1 cellular context compared by ENCODE assay signal in genomic region chr16:2603165-2604015, GRCh38.
TF ChIP-seq lines count a peak whose summit lies in the region.

No MANE protein-coding gene starts in this region.

TF ChIP-seq in K562, 482 proteins besides CTCF, POLR2A, EP300 and RAD21 (continued from another document and continues in another):
- TF ChIP-seq ZNF165 (CRISPR knock-in tag; IDR thresholded peaks at IDR 0.05; ENCODE audit: borderline replicate concordance) (no peak), USF1 (CRISPR knock-in tag; IDR thresholded peaks at IDR 0.05) (peak; percentile 95), ZBED1 (IDR thresholded peaks at IDR 0.05) (peak; percentile 85), BHLHE40 (IDR thresholded peaks at IDR 0.05; ENCODE audit: low read length) (peak; percentile 54; the same call in 1 of the 2 replicates), ZNF639 (CRISPR knock-in tag; conservative IDR thresholded peaks at IDR 0.05 in 1 of 2, IDR thresholded peaks at IDR 0.05 in 1 of 2) (peak in 1 of 2 experiments; percentile 95; a peak in 2 of 4 replicates), ZNF384 (IDR thresholded peaks at IDR 0.05; ENCODE audit: low read depth, low read length) (peak; percentile 71; the same call in 1 of the 2 replicates), HCFC1 (IDR thresholded peaks at IDR 0.05; ENCODE audit: low read depth, low read length) (peak; percentile 90), CTBP1 (IDR thresholded peaks at IDR 0.05; ENCODE audit: borderline replicate concordance) (peak; percentile 86), ZNF586 (CRISPR knock-in tag; conservative IDR thresholded peaks at IDR 0.05) (no peak), ZFPM2 (CRISPR knock-in tag; IDR thresholded peaks at IDR 0.05) (0 out of 2 replicates have a peak, but pooled peaks have one; percentile 79), RBBP5 (IDR thresholded peaks at IDR 0.05; ENCODE audit: borderline replicate concordance, insufficient read depth, low read length, poor library complexity, severe bottlenecking) (peak; percentile 88), ZNF551 (CRISPR knock-in tag; IDR thresholded peaks at IDR 0.05) (no peak), MAX (CRISPR knock-in tag; IDR thresholded peaks at IDR 0.05) (peak; percentile 79), FOXJ2 (tag; IDR thresholded peaks at IDR 0.05) (peak; percentile 64; the same call in 1 of the 2 replicates), ZFP30 (CRISPR knock-in tag; IDR thresholded peaks at IDR 0.05; ENCODE audit: borderline replicate concordance) (no peak), DLX4 (CRISPR knock-in tag; IDR thresholded peaks at IDR 0.05) (no peak), CHAMP1 (IDR thresholded peaks at IDR 0.05) (peak; percentile 78; the same call in 1 of the 2 replicates), MXI1 (IDR thresholded peaks at IDR 0.05; ENCODE audit: low read depth, low read length) (peak; percentile 85; the same call in 1 of the 2 replicates), HMG20B (CRISPR knock-in tag; IDR thresholded peaks at IDR 0.05) (no peak), ZNF780A (CRISPR knock-in tag; IDR thresholded peaks at IDR 0.05) (no peak), HNRNPLL (IDR thresholded peaks at IDR 0.05; ENCODE audit: low read depth, low read length, poor library complexity, severe bottlenecking) (no peak), CHD2 (IDR thresholded peaks at IDR 0.05; ENCODE audit: low read depth, low read length) (peak; percentile 25; the same call in 1 of the 2 replicates), HEY1 (CRISPR knock-in tag; IDR thresholded peaks at IDR 0.05; ENCODE audit: borderline replicate concordance) (peak; percentile 39; the same call in 1 of the 2 replicates), ILF3 (IDR thresholded peaks at IDR 0.05; ENCODE audit: borderline replicate concordance) (no peak; the same call in 1 of the 2 replicates), TSC22D4 (tag; IDR thresholded peaks at IDR 0.05) (no peak), CBFA2T2 (conservative IDR thresholded peaks at IDR 0.05) (peak; percentile 69), SMARCC2 (IDR thresholded peaks at IDR 0.05; ENCODE audit: low read depth) (no peak), KLF10 (CRISPR knock-in tag; IDR thresholded peaks at IDR 0.05) (no peak), ZNF143 (CRISPR knock-in tag; IDR thresholded peaks at IDR 0.05) (no peak), ZNF280A (IDR thresholded peaks at IDR 0.05; ENCODE audit: low read depth, partially characterized antibody) (no peak), JUN (IDR thresholded peaks at IDR 0.05; ENCODE audit: borderline replicate concordance, low read depth, low read length) (peak; percentile 80; the same call in 1 of the 2 replicates), JUN (CRISPR knock-in tag; IDR thresholded peaks at IDR 0.05; ENCODE audit: borderline replicate concordance) (no peak), THAP12 (CRISPR knock-in tag; IDR thresholded peaks at IDR 0.05) (0 out of 2 replicates have a peak, but pooled peaks have one; percentile 19), NFRKB (IDR thresholded peaks at IDR 0.05; ENCODE audit: low read depth) (peak; percentile 93), KAT7 (CRISPR knock-in tag; IDR thresholded peaks at IDR 0.05; ENCODE audit: borderline replicate concordance) (peak; percentile 69; the same call in 1 of the 2 replicates), SMAD3 (CRISPR knock-in tag; conservative IDR thresholded peaks at IDR 0.05) (peak; percentile 71; the same call in 1 of the 2 replicates), MAFK (IDR thresholded peaks at IDR 0.05; ENCODE audit: low read length) (no peak), HNRNPL (IDR thresholded peaks at IDR 0.05; ENCODE audit: low read depth, low read length) (no peak), MLLT1 (IDR thresholded peaks at IDR 0.05) (peak in 1 of 2 experiments; percentile 58; a peak in 1 of 4 replicates), MYNN (IDR thresholded peaks at IDR 0.05) (peak; percentile 96), MYNN (CRISPR knock-in tag; IDR thresholded peaks at IDR 0.05) (no peak), ZBTB12 (CRISPR knock-in tag; IDR thresholded peaks at IDR 0.05) (0 out of 2 replicates have a peak, but pooled peaks have one; percentile 21), DACH1 (IDR thresholded peaks at IDR 0.05; ENCODE audit: partially characterized antibody) (peak; percentile 43), CREB3L1 (IDR thresholded peaks at IDR 0.05; ENCODE audit: borderline replicate concordance, low read depth) (peak; percentile 80), KLF13 (tag; IDR thresholded peaks at IDR 0.05; ENCODE audit: borderline replicate concordance, low read depth) (peak; percentile 98), SNRNP70 (optimal IDR thresholded peaks at IDR 0.05; ENCODE audit: low read depth, low read length) (no peak), CHD1 (IDR thresholded peaks at IDR 0.05; ENCODE audit: low read length) (no peak), HIVEP1 (CRISPR knock-in tag; IDR thresholded peaks at IDR 0.05) (no peak), ZNF311 (CRISPR knock-in tag; IDR thresholded peaks at IDR 0.05) (no peak), MEF2D (tag; conservative IDR thresholded peaks at IDR 0.05; ENCODE audit: low read depth) (no peak), ETV5 (CRISPR knock-in tag; IDR thresholded peaks at IDR 0.05; ENCODE audit: low read depth) (peak; percentile 95), NFIC (IDR thresholded peaks at IDR 0.05) (peak; percentile 55; the same call in 1 of the 2 replicates), MLX (CRISPR knock-in tag; conservative IDR thresholded peaks at IDR 0.05) (no peak)
